In genomic region chr15:83206971-83207621, GRCh38 we compare ENCODE assay signal across 8 cellular contexts. TPM values are rescaled to one million over a fixed set of nuclear protein-coding genes. Genes with fewer than 3 reads are reported as not detected.
DNase-seq lines count a peak whose midpoint lies in the region; ATAC-seq, FAIRE-seq and TF ChIP-seq lines count a peak whose summit lies in the region.

No MANE protein-coding gene starts in this region.

- TF ChIP-seq CTCF in fibroblast of the aortic adventitia (IDR thresholded peaks at IDR 0.05; ENCODE audit: insufficient read depth, low read length), result no peak

- H3K36me3 ChIP-seq in naive thymus-derived CD4-positive, alpha-beta T cell (ENCODE audit: control insufficient read depth in 2 of 3, insufficient read depth in 3 of 3, low read length in 3 of 3), result no peaks in the 10 kb centered on the region

- peak overlapping the region; percentile 51 for H3K27ac ChIP-seq in naive thymus-derived CD4-positive, alpha-beta T cell (ENCODE audit: low read depth, low read length)

- intact Hi-C loops in naive thymus-derived CD4-positive, alpha-beta T cell (cut with micrococcal nuclease), result loop anchor here (1.0 to 10.0 kb wide), 5 partner anchors 42 to 662 kb away; partner anchors contain the start of genes BTBD1 (in 2 of the 2), C15orf40 (in 1 of the 2) and RPS17 (in 1 of the 2)

- peak overlapping the region; percentile 71 for H3K4me3 ChIP-seq in fibroblast of the aortic adventitia (ENCODE audit: low read depth, low read length)
- no peak overlapping the region for H3K4me3 ChIP-seq in naive thymus-derived CD4-positive, alpha-beta T cell (ENCODE audit: low read length)

- peaks cover 3% of the 10 kb centered on the region in 2 donors for H3K27me3 ChIP-seq in naive thymus-derived CD4-positive, alpha-beta T cell (ENCODE audit: control insufficient read depth in 2 of 2, insufficient read depth in 2 of 2, low read length in 2 of 2)

- H3K9me3 Mint-ChIP-seq in naive thymus-derived CD4-positive, alpha-beta T cell, result peaks cover 0 to 6% (median 0%) of the 10 kb centered on the region in 11 donors

- H3K4me3 Mint-ChIP-seq in naive thymus-derived CD4-positive, alpha-beta T cell, result peak overlapping the region in 5 of 10 donors; percentile 85 to 95 (median 93)

- H3K36me3 Mint-ChIP-seq in naive thymus-derived CD4-positive, alpha-beta T cell, result peaks cover 0 to 9% (median 5%) of the 10 kb centered on the region in 5 donors

- CTCF ChIA-PET in naive thymus-derived CD4-positive, alpha-beta T cell (lab: Charles Lee), result no interaction called here

- POLR2A ChIA-PET in naive thymus-derived CD4-positive, alpha-beta T cell (lab: Charles Lee), result interaction anchor here (0.6 kb wide), 1 partner anchor 1910 kb away, joined by 3 read pairs; no protein-coding TSS in a partner anchor

- DNase-seq in A172 (ENCODE audit: low spot score) (peak; percentile 8), GM12891 (ENCODE audit: insufficient read length, low spot score) (peak; percentile 44), fibroblast of the aortic adventitia (ENCODE audit: low read depth) (peak; percentile 14)
- DNase-seq in activated T-cell treated with anti-CD3 and anti-CD28 coated beads, Interleukin-2, amount 50 U/mL, for 48 hours, result peak; percentile 35
- DNase-seq in naive thymus-derived CD4-positive, alpha-beta T cell, result peak in 3 of 9 donors; percentile 12 to 48 (median 15)

- FAIRE-seq in GM12891 (lab: Jason Lieb, UNC), result peak; percentile 33

- ATAC-seq in HG03521 (IDR thresholded peaks at IDR 0.05; ENCODE audit: unreplicated experiment) (peak; percentile 24), GM18519 (IDR thresholded peaks at IDR 0.05; ENCODE audit: low FRiP score, unreplicated experiment) (no peak), HG02763 (IDR thresholded peaks at IDR 0.05; ENCODE audit: unreplicated experiment) (no peak)
- ATAC-seq in naive thymus-derived CD4-positive, alpha-beta T cell, result peak; percentile 48

- H3K27me3 Mint-ChIP-seq in naive thymus-derived CD4-positive, alpha-beta T cell, result peaks cover 8 to 38% (median 16%) of the 10 kb centered on the region in 5 donors

- TF ChIP-seq POLR2A in GM12891 (IDR thresholded peaks at IDR 0.05; ENCODE audit: low read depth, low read length), result no peak

- H3K27ac Mint-ChIP-seq in naive thymus-derived CD4-positive, alpha-beta T cell, result no peak overlapping the region

- H3K4me1 ChIP-seq in naive thymus-derived CD4-positive, alpha-beta T cell (ENCODE audit: control insufficient read depth in 2 of 2, insufficient read depth in 2 of 2, low read length in 2 of 2), result peaks cover 0 to 3% of the 10 kb centered on the region in 2 donors

- H3K9me3 ChIP-seq in naive thymus-derived CD4-positive, alpha-beta T cell (ENCODE audit: control insufficient read depth in 2 of 3, low read length in 3 of 3), result no peaks in the 10 kb centered on the region

- H3K4me1 Mint-ChIP-seq in naive thymus-derived CD4-positive, alpha-beta T cell, result peaks cover 0 to 25% (median 7%) of the 10 kb centered on the region in 7 donors

TF ChIP-seq in GM12891, 5 proteins besides CTCF, POLR2A, EP300 and RAD21:
- TF ChIP-seq POU2F2 (IDR thresholded peaks at IDR 0.05; ENCODE audit: low read depth, low read length) (no peak), PAX5 (IDR thresholded peaks at IDR 0.05; ENCODE audit: insufficient read depth, low read length, severe bottlenecking) (no peak), POLR2AphosphoS5 (IDR thresholded peaks at IDR 0.05; ENCODE audit: low read depth, low read length) (no peak), SPI1 (IDR thresholded peaks at IDR 0.05; ENCODE audit: low read depth, low read length) (no peak), TAF1 (IDR thresholded peaks at IDR 0.05; ENCODE audit: low read depth, low read length) (no peak)

RNA-seq across cellular contexts. Expression of gene HDGFL3, which starts 0.5 kb away (rescaled TPM):
- total RNA-seq in A172 (2014; rRNA removed; shearing (Covaris generic)), result 72.1 and 72.3 TPM in 2 replicates
- polyA plus RNA-seq in GM12891 (2012; ENCODE audit: low read depth, missing spikeins), result 28.1 TPM
- 52.0 and 167 TPM in 2 replicates for total RNA-seq in fibroblast of the aortic adventitia (ENCODE audit: low replicate concordance)
- 10 to 100 TPM in 2 of 5 experiments, 1 to 10 TPM in 3; 2.1 to 50.1 (median 3.6) TPM for total RNA-seq in naive thymus-derived CD4-positive, alpha-beta T cell
- 1 to 10 TPM; 3.4 to 9.4 TPM for polyA plus RNA-seq in naive thymus-derived CD4-positive, alpha-beta T cell

Comparison
In these comparisons a context has a peak if more than half of its experiments do, and no peak if none do; other contexts are left out.
1. ATAC-seq: peak in HG03521 (single experiment) and naive thymus-derived CD4-positive, alpha-beta T cell (single experiment); none in GM18519 (single experiment) and HG02763 (single experiment).